ENCODE assay signal across 8 cellular contexts in the genomic region with DNA sequence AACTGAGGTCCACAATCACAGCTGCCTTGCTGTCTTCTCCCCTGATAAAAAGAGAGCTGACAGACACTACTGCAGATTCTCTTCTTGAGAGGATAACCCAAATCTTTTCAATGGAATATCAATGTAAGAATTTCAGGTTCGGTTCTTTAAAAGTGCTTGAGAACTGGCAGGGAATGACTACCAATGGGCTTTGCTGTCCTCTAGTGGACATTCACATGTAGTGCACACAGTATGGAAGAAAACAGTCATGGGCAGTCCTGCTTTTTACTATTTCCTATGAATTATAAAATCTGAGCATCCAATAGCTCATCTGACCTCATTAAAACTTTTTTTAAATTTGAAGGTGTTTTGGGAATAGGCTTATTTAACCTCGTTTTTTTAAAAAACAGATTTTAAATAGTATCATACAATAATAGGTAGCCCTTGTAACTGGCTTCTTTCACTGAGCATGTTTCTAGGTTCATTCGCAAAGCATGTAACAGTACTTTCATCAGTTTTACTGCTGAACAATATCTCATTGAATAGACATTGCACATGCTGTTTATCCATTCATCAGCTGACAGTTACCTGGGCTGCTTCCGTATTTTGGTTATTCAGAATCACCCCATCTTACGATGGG. TPM values are rescaled to one million over a fixed set of nuclear protein-coding genes. Genes with fewer than 3 reads are reported as not detected.
A peak's percentile ranks its signal among the peaks of the same experiment; 100 is the strongest.
DNase-seq lines count a peak whose midpoint lies in the region; ATAC-seq, FAIRE-seq and TF ChIP-seq lines count a peak whose summit lies in the region.

No MANE protein-coding gene starts in this region.

- peaks cover 0 to 100% (median 62%) of the 10 kb centered on the region in 9 donors for H3K36me3 ChIP-seq in heart right ventricle

- intact Hi-C loops in heart right ventricle (cut with DNase I) = loop anchor here in 6 of 10 donors (1.0 to 5.0 kb wide), 4 partner anchors 109 to 130 kb away; no protein-coding TSS in a partner anchor

- no peaks in the 10 kb centered on the region for H3K9me3 ChIP-seq in heart right ventricle

- peak; percentile 89 for FAIRE-seq in A204.1 (lab: Jason Lieb, UNC)

- H3K4me1 ChIP-seq in heart right ventricle = peaks cover 0 to 6% (median 0%) of the 10 kb centered on the region in 9 donors

- TF ChIP-seq CTCF in WI38 (IDR thresholded peaks at IDR 0.05; ENCODE audit: low read depth, low read length) = peak; percentile 95
- TF ChIP-seq CTCF in heart right ventricle (IDR thresholded peaks at IDR 0.05) = peak; percentile 94 to 100 (median 98)

- WGBS in heart right ventricle, 2 donors = 59 to 61% methylated on average over 5 of the region's 5 CpGs

- ATAC-seq in heart right ventricle (peak in 7 of 8 donors; percentile 61 to 77 (median 67)), HG02623 (IDR thresholded peaks at IDR 0.05; ENCODE audit: unreplicated experiment) (no peak)

- DNase-seq in GM04504 (ENCODE audit: low read depth) (peak; percentile 25), NCI-H1694 treated with DMSO at 0.1 percent for 48 hours (lab: John Stamatoyannopoulos, UW) (peak; percentile 53), heart right ventricle (no peak), renal cortical epithelial cell (ENCODE audit: low read depth) (peak; percentile 64)
- DNase-seq in stimulated activated CD4-positive, alpha-beta T cell treated with anti-CD3 and anti-CD28 coated beads, Interleukin-1b, Interleukin-23, amount 100 ng/mL, for 48 hours = no peak

- H3K4me3 ChIP-seq in WI38 (ENCODE audit: low read depth, low read length) = no peak overlapping the region
- H3K4me3 ChIP-seq in heart right ventricle = no peak overlapping the region

- H3K27me3 ChIP-seq in heart right ventricle = no peaks in the 10 kb centered on the region

- H3K27ac ChIP-seq in heart right ventricle = no peak overlapping the region

RNA-seq across cellular contexts. Expression of gene FZD9, which starts 18.3 kb away (rescaled TPM):
- under 1 TPM in 5 of 10 donors, not detected in 5; 0.13 to 0.41 (median 0.15) TPM for total RNA-seq in heart right ventricle
- under 1 TPM; 0.15 to 0.45 TPM for polyA plus RNA-seq in heart right ventricle
- total RNA-seq in renal cortical epithelial cell = 0.15 and 0.35 TPM in 2 replicates

Comparison
In these comparisons a context has a peak if more than half of its experiments do, and no peak if none do; other contexts are left out.
1. DNase-seq: peak in GM04504 (single experiment), NCI-H1694 treated with DMSO at 0.1 percent for 48 hours (single experiment) and renal cortical epithelial cell (single experiment); none in heart right ventricle (0 of 2) and stimulated activated CD4-positive, alpha-beta T cell treated with anti-CD3 and anti-CD28 coated beads, Interleukin-1b, Interleukin-23, amount 100 ng/mL, for 48 hours (single experiment).